Comparison of ENCODE assay signal across 28 cellular contexts in genomic region chr3:32195995-32196540, GRCh38.
"Had no signal": no experiment of that assay in that cellular context is flagged by ENCODE, and none has a peak within 500 bp of the region (broad histone marks: within the 10 kb centered on the region; RNA-seq: fewer than 3 reads in every experiment).

No MANE protein-coding gene starts in this region.

- H3K27ac Mint-ChIP-seq: activated naive CD4-positive, alpha-beta T cell treated with anti-CD3 and anti-CD28 coated beads, Interleukin-2, amount 50 U/mL, for 24 hours; brain; dendritic cell treated with granulocyte-macrophage colony-stimulating factor and Interleukin-4, amounts not matched to agents 40 ng/mL and 50 ng/mL, for 4 days; naive thymus-derived CD8-positive, alpha-beta T cell; neural progenitor cell; progenitor cell of endocrine pancreas; stimulated activated naive B cell treated with anti-CD40 and anti-IgM and Interleukin-4, amounts not matched to agents 10 μg/mL and 1 μg/mL and 100 μg/mL, for 72 hours; WTC11 had no signal

- H3K4me3 Mint-ChIP-seq: activated naive CD4-positive, alpha-beta T cell treated with anti-CD3 and anti-CD28 coated beads, Interleukin-2, amount 50 U/mL, for 24 hours; brain; dendritic cell treated with granulocyte-macrophage colony-stimulating factor and Interleukin-4, amounts not matched to agents 40 ng/mL and 50 ng/mL, for 4 days; naive thymus-derived CD8-positive, alpha-beta T cell; neural progenitor cell; stimulated activated naive B cell treated with anti-CD40 and anti-IgM and Interleukin-4, amounts not matched to agents 10 μg/mL and 1 μg/mL and 100 μg/mL, for 72 hours; WTC11 had no signal

- H3K4me1 Mint-ChIP-seq: activated naive CD4-positive, alpha-beta T cell treated with anti-CD3 and anti-CD28 coated beads, Interleukin-2, amount 50 U/mL, for 24 hours; brain; naive thymus-derived CD8-positive, alpha-beta T cell; neural progenitor cell; WTC11 had no signal

- H3K9me3 Mint-ChIP-seq: activated naive CD4-positive, alpha-beta T cell treated with anti-CD3 and anti-CD28 coated beads, Interleukin-2, amount 50 U/mL, for 24 hours; dendritic cell treated with granulocyte-macrophage colony-stimulating factor and Interleukin-4, amounts not matched to agents 40 ng/mL and 50 ng/mL, for 4 days; naive thymus-derived CD8-positive, alpha-beta T cell; neural progenitor cell; stimulated activated naive B cell treated with anti-CD40 and anti-IgM and Interleukin-4, amounts not matched to agents 10 μg/mL and 1 μg/mL and 100 μg/mL, for 72 hours; WTC11 had no signal

- H3K4me3 ChIP-seq: left lung, lung, neural progenitor cell, sigmoid colon, smooth muscle cell, uterus had no signal

- H3K27me3 Mint-ChIP-seq: activated naive CD4-positive, alpha-beta T cell treated with anti-CD3 and anti-CD28 coated beads, Interleukin-2, amount 50 U/mL, for 24 hours; brain; progenitor cell of endocrine pancreas had no signal

- ATAC-seq: esophagus mucosa; left lung; naive thymus-derived CD8-positive, alpha-beta T cell; stimulated activated naive B cell treated with anti-CD40 and anti-IgM and Interleukin-4, amounts not matched to agents 10 μg/mL and 1 μg/mL and 100 μg/mL, for 72 hours; WTC11 had no signal

- DNase-seq: activated gamma-delta T cell treated with Interleukin-2 at 50 U/mL for 16 hours; activated T-cell treated with anti-CD3 and anti-CD28 coated beads, Interleukin-2, amount 50 U/mL, for 1 hour; anterior cingulate cortex; caudate nucleus; effector CD8-positive, alpha-beta T cell; foreskin melanocyte; glutamatergic neuron; hippocampal formation; kidney glomerular epithelial cell; left lung; naive thymus-derived CD8-positive, alpha-beta T cell; retina; sigmoid colon; stimulated activated CD4-positive, alpha-beta T cell treated with anti-CD3 and anti-CD28 coated beads, Interleukin-15, amount 100 ng/mL, for 24 hours; stimulated activated CD4-positive, alpha-beta T cell treated with anti-CD3 and anti-CD28 coated beads, Interleukin-2, amount 100 ng/mL, for 48 hours; stimulated activated CD8-positive, alpha-beta memory T cell treated with anti-CD3 and anti-CD28 coated beads, Interleukin-4, amount 100 ng/mL, for 48 hours; stimulated activated naive B cell treated with anti-CD40 and anti-IgM and Interleukin-4, amounts not matched to agents 10 μg/mL and 1 μg/mL and 100 μg/mL, for 72 hours; trophoblast cell; uterus had no signal

- H3K36me3 Mint-ChIP-seq: activated naive CD4-positive, alpha-beta T cell treated with anti-CD3 and anti-CD28 coated beads, Interleukin-2, amount 50 U/mL, for 24 hours; brain; naive thymus-derived CD8-positive, alpha-beta T cell; neural progenitor cell; stimulated activated naive B cell treated with anti-CD40 and anti-IgM and Interleukin-4, amounts not matched to agents 10 μg/mL and 1 μg/mL and 100 μg/mL, for 72 hours; WTC11 had no signal
